ENCODE assay signal across 9 cellular contexts in genomic region chr1:198935371-198935921, GRCh38.
A peak's percentile ranks its signal among the peaks of the same experiment; 100 is the strongest.
DNase-seq lines count a peak whose midpoint lies in the region; ATAC-seq, FAIRE-seq and TF ChIP-seq lines count a peak whose summit lies in the region.
"Had no signal": no experiment of that assay in that cellular context is flagged by ENCODE, and none has a peak within 500 bp of the region (broad histone marks: within the 10 kb centered on the region; RNA-seq: fewer than 3 reads in every experiment).

No MANE protein-coding gene starts in this region.

- no peak overlapping the region for H3K27ac Mint-ChIP-seq in effector memory CD8-positive, alpha-beta T cell

- H3K27me3 ChIP-seq in mononuclear cell (ENCODE audit: insufficient read depth, low read length): no peaks in the 10 kb centered on the region

- peak; percentile 81 to 83 for ATAC-seq in A549
- peak; percentile 59 for ATAC-seq in GM18909 (IDR thresholded peaks at IDR 0.05; ENCODE audit: poor library complexity, unreplicated experiment)
- peak; percentile 49 for ATAC-seq in HG03342 (IDR thresholded peaks at IDR 0.05; ENCODE audit: unreplicated experiment)
- peak; percentile 1 for ATAC-seq in effector memory CD8-positive, alpha-beta T cell (replicated peaks)

- TF ChIP-seq POLR2A in A549 (IDR thresholded peaks at IDR 0.05; ENCODE audit: low read length): no peak

- FAIRE-seq in A549 (lab: Jason Lieb, UNC): no peak
- FAIRE-seq: G401.6 had no signal

- no peaks in the 10 kb centered on the region for H3K27me3 Mint-ChIP-seq in effector memory CD8-positive, alpha-beta T cell

- no peak for TF ChIP-seq CTCF in A549 (IDR thresholded peaks at IDR 0.05)

- 21% methylated on average over 8 of the region's 8 CpGs for WGBS in A549 (ENCODE audit: missing lambda C conversion rate)

- H3K4me1 ChIP-seq in A549 (peaks cover 4% of the 10 kb centered on the region; the same call in 1 of the 3 replicates), mononuclear cell (ENCODE audit: insufficient read depth, low read length) (peaks cover 17% of the 10 kb centered on the region)

- CTCF ChIA-PET in A549 (lab: Yijun Ruan, JAX): interaction anchor here (1.4 kb wide), 1 partner anchor 19 kb away, joined by 3 read pairs; no protein-coding TSS in a partner anchor

- H3K4me3 ChIP-seq in A549 (peak overlapping the region; percentile 55), mononuclear cell (ENCODE audit: low read length) (peak overlapping the region; percentile 64)

- peak overlapping the region; percentile 70 for H3K4me2 ChIP-seq in A549

- no peak overlapping the region for H3K4me3 Mint-ChIP-seq in effector memory CD8-positive, alpha-beta T cell

- TF ChIP-seq RAD21 in A549 (conservative IDR thresholded peaks at IDR 0.05 in 1 of 2, IDR thresholded peaks at IDR 0.05 in 1 of 2): no peak

- no peaks in the 10 kb centered on the region for H3K9me3 Mint-ChIP-seq in effector memory CD8-positive, alpha-beta T cell

- DNase-seq in A549 (ENCODE audit: low read depth in 1 of 2, low spot score in 1 of 2) (peak; percentile 25 to 92), NCI-H510A (lab: John Stamatoyannopoulos, UW) (peak; percentile 82)
- peak; percentile 41 for DNase-seq in activated CD4-positive, alpha-beta T cell treated with anti-CD3 and anti-CD28 coated beads, Interleukin-2, amount 50 U/mL, for 1 hour
- peak; percentile 13 to 18 (median 14) for DNase-seq in effector memory CD8-positive, alpha-beta T cell
- peak; percentile 46 to 65 for DNase-seq in stimulated activated CD8-positive, alpha-beta memory T cell treated with anti-CD3 and anti-CD28 coated beads, Interleukin-7, amount 100 ng/mL, for 4 hours (ENCODE audit: low read depth in 2 of 2)

- no peaks in the 10 kb centered on the region for H3K36me3 Mint-ChIP-seq in effector memory CD8-positive, alpha-beta T cell (ENCODE audit: insufficient read depth)

- TF ChIP-seq EP300 in A549 (IDR thresholded peaks at IDR 0.05): peak in 1 of 2 experiments; percentile 46; a peak in 1 of 5 replicates

- H3K9me3 ChIP-seq in A549 (no peaks in the 10 kb centered on the region), mononuclear cell (ENCODE audit: low read depth, low read length) (no peaks in the 10 kb centered on the region)

- POLR2A ChIA-PET in A549 (lab: Yijun Ruan, JAX): no interaction called here

- peaks cover 6 to 16% of the 10 kb centered on the region in 2 donors for H3K4me1 Mint-ChIP-seq in effector memory CD8-positive, alpha-beta T cell (ENCODE audit: low read depth in 2 of 2)

- H3K27ac ChIP-seq in A549: peak overlapping the region; percentile 63 to 66

TF ChIP-seq in A549, 52 proteins besides CTCF, POLR2A, EP300 and RAD21:
- TF ChIP-seq TFCP2L1 (CRISPR knock-in tag; IDR thresholded peaks at IDR 0.05) (no peak), GATA3 (IDR thresholded peaks at IDR 0.05; ENCODE audit: borderline replicate concordance) (peak; percentile 55; the same call in 1 of the 2 replicates), BHLHE40 (IDR thresholded peaks at IDR 0.05; ENCODE audit: low read depth, low read length) (no peak), JUN (IDR thresholded peaks at IDR 0.05) (peak in 1 of 2 experiments; percentile 35; a peak in 1 of 5 replicates), CHD2 (IDR thresholded peaks at IDR 0.05; ENCODE audit: low read length, partially characterized antibody) (no peak), NR3C1 (IDR thresholded peaks at IDR 0.05) (no peak), TP53 (CRISPR knock-in tag; IDR thresholded peaks at IDR 0.05) (no peak), MAX (IDR thresholded peaks at IDR 0.05) (peak; percentile 26; the same call in 1 of the 2 replicates), CEBPB (IDR thresholded peaks at IDR 0.05) (0 out of 4 replicates have a peak, but pooled peaks of 1 of the 2 experiments have one; percentile 35)

Comparison
In these comparisons a context has a peak if more than half of its experiments do, and no peak if none do; other contexts are left out.
1. Peak in every context shown above with its lines: DNase-seq, ATAC-seq, H3K4me3 ChIP-seq and H3K27ac ChIP-seq.
2. ATAC-seq: peak in every context shown above with its lines; median percentile 82 in A549; 59 in GM18909; 49 in HG03342; 1 in effector memory CD8-positive, alpha-beta T cell.
3. DNase-seq: peak in every context shown above with its lines; median percentile 82 in NCI-H510A; 58 in A549; 56 in stimulated activated CD8-positive, alpha-beta memory T cell treated with anti-CD3 and anti-CD28 coated beads, Interleukin-7, amount 100 ng/mL, for 4 hours; 41 in activated CD4-positive, alpha-beta T cell treated with anti-CD3 and anti-CD28 coated beads, Interleukin-2, amount 50 U/mL, for 1 hour; 14 in effector memory CD8-positive, alpha-beta T cell.